In genomic region chr6:137259349-137259748, GRCh38 we compare ENCODE assay signal across 1 cellular context.
TF ChIP-seq lines count a peak whose summit lies in the region.

No MANE protein-coding gene starts in this region.

TF ChIP-seq in GM23338, 12 proteins besides CTCF, POLR2A, EP300 and RAD21 (continued from another document):
- TF ChIP-seq, protein P1, sequence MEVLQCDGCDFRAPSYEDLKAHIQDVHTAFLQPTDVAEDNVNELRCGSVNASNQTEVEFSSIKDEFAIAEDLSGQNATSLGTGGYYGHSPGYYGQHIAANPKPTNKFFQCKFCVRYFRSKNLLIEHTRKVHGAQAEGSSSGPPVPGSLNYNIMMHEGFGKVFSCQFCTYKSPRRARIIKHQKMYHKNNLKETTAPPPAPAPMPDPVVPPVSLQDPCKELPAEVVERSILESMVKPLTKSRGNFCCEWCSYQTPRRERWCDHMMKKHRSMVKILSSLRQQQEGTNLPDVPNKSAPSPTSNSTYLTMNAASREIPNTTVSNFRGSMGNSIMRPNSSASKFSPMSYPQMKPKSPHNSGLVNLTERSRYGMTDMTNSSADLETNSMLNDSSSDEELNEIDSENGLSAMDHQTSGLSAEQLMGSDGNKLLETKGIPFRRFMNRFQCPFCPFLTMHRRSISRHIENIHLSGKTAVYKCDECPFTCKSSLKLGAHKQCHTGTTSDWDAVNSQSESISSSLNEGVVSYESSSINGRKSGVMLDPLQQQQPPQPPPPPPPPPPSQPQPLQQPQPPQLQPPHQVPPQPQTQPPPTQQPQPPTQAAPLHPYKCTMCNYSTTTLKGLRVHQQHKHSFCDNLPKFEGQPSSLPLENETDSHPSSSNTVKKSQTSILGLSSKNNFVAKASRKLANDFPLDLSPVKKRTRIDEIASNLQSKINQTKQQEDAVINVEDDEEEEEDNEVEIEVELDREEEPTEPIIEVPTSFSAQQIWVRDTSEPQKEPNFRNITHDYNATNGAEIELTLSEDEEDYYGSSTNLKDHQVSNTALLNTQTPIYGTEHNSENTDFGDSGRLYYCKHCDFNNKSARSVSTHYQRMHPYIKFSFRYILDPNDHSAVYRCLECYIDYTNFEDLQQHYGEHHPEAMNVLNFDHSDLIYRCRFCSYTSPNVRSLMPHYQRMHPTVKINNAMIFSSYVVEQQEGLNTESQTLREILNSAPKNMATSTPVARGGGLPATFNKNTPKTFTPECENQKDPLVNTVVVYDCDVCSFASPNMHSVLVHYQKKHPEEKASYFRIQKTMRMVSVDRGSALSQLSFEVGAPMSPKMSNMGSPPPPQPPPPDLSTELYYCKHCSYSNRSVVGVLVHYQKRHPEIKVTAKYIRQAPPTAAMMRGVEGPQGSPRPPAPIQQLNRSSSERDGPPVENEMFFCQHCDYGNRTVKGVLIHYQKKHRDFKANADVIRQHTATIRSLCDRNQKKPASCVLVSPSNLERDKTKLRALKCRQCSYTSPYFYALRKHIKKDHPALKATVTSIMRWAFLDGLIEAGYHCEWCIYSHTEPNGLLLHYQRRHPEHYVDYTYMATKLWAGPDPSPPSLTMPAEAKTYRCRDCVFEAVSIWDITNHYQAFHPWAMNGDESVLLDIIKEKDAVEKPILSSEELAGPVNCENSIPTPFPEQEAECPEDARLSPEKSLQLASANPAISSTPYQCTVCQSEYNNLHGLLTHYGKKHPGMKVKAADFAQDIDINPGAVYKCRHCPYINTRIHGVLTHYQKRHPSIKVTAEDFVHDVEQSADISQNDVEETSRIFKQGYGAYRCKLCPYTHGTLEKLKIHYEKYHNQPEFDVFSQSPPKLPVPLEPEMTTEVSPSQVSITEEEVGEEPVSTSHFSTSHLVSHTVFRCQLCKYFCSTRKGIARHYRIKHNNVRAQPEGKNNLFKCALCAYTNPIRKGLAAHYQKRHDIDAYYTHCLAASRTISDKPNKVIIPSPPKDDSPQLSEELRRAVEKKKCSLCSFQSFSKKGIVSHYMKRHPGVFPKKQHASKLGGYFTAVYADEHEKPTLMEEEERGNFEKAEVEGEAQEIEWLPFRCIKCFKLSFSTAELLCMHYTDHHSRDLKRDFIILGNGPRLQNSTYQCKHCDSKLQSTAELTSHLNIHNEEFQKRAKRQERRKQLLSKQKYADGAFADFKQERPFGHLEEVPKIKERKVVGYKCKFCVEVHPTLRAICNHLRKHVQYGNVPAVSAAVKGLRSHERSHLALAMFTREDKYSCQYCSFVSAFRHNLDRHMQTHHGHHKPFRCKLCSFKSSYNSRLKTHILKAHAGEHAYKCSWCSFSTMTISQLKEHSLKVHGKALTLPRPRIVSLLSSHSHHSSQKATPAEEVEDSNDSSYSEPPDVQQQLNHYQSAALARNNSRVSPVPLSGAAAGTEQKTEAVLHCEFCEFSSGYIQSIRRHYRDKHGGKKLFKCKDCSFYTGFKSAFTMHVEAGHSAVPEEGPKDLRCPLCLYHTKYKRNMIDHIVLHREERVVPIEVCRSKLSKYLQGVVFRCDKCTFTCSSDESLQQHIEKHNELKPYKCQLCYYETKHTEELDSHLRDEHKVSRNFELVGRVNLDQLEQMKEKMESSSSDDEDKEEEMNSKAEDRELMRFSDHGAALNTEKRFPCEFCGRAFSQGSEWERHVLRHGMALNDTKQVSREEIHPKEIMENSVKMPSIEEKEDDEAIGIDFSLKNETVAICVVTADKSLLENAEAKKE (CRISPR knock-in tag; IDR thresholded peaks at IDR 0.05): no peak
- no peak for TF ChIP-seq ZNF114 (CRISPR knock-in tag; IDR thresholded peaks at IDR 0.05)
- no peak for TF ChIP-seq NANOG (IDR thresholded peaks at IDR 0.05; ENCODE audit: borderline replicate concordance)
- TF ChIP-seq, protein P2, sequence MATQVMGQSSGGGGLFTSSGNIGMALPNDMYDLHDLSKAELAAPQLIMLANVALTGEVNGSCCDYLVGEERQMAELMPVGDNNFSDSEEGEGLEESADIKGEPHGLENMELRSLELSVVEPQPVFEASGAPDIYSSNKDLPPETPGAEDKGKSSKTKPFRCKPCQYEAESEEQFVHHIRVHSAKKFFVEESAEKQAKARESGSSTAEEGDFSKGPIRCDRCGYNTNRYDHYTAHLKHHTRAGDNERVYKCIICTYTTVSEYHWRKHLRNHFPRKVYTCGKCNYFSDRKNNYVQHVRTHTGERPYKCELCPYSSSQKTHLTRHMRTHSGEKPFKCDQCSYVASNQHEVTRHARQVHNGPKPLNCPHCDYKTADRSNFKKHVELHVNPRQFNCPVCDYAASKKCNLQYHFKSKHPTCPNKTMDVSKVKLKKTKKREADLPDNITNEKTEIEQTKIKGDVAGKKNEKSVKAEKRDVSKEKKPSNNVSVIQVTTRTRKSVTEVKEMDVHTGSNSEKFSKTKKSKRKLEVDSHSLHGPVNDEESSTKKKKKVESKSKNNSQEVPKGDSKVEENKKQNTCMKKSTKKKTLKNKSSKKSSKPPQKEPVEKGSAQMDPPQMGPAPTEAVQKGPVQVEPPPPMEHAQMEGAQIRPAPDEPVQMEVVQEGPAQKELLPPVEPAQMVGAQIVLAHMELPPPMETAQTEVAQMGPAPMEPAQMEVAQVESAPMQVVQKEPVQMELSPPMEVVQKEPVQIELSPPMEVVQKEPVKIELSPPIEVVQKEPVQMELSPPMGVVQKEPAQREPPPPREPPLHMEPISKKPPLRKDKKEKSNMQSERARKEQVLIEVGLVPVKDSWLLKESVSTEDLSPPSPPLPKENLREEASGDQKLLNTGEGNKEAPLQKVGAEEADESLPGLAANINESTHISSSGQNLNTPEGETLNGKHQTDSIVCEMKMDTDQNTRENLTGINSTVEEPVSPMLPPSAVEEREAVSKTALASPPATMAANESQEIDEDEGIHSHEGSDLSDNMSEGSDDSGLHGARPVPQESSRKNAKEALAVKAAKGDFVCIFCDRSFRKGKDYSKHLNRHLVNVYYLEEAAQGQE (IDR thresholded peaks at IDR 0.05; ENCODE audit: unreplicated experiment): no peak
- no peak for TF ChIP-seq EZH2 (IDR thresholded peaks at IDR 0.05; ENCODE audit: low read depth, unreplicated experiment)
- no peak for TF ChIP-seq EZH2phosphoT487 (IDR thresholded peaks at IDR 0.05; ENCODE audit: unreplicated experiment)
- TF ChIP-seq ETS1 (IDR thresholded peaks at IDR 0.05): no peak
- TF ChIP-seq STAT1 (IDR thresholded peaks at IDR 0.05; ENCODE audit: unreplicated experiment): no peak
- no peak for TF ChIP-seq JUNB (IDR thresholded peaks at IDR 0.05; ENCODE audit: unreplicated experiment)
- TF ChIP-seq CREB1 (CRISPR knock-in tag; IDR thresholded peaks at IDR 0.05; ENCODE audit: low read depth): no peak
TF ChIP-seq in GM23338: peak in this region for 0.
